10 cellular contexts compared by ENCODE assay signal in genomic region chr7:139103057-139103820, GRCh38. TPM values are rescaled to one million over a fixed set of nuclear protein-coding genes. Genes with fewer than 3 reads are reported as not detected.
DNase-seq lines count a peak whose midpoint lies in the region; ATAC-seq, FAIRE-seq and TF ChIP-seq lines count a peak whose summit lies in the region.
"Had no signal": no experiment of that assay in that cellular context is flagged by ENCODE, and none has a peak within 500 bp of the region (broad histone marks: within the 10 kb centered on the region; RNA-seq: fewer than 3 reads in every experiment).

No MANE protein-coding gene starts in this region.

- intact Hi-C loops in GM12878 (cut with micrococcal nuclease; ENCODE audit: unreplicated experiment), result no loop called here

- CTCF ChIA-PET in GM12878 (lab: Yijun Ruan, JAX), result interaction anchor here (0.9 to 2.6 kb wide), 4 partner anchors 8 to 28 kb away, joined by 3 to 16 read pairs (median 9); no protein-coding TSS in a partner anchor

- H2AFZ ChIP-seq in GM12878 (ENCODE audit: control insufficient read depth, low read depth, low read length), result no peak overlapping the region

- no peak for FAIRE-seq in GM12878 (lab: Jason Lieb, UNC)
- FAIRE-seq: RCC 7860 had no signal

- no peak for TF ChIP-seq RAD21 in GM12878 (IDR thresholded peaks at IDR 0.05; ENCODE audit: insufficient read depth, low read depth, low read length)

- no peaks in the 10 kb centered on the region for H3K27me3 ChIP-seq in MG63
- H3K27me3 ChIP-seq in GM12878 (replicated peaks in 1 of 2; ENCODE audit: control insufficient read depth in 2 of 2, insufficient read depth in 2 of 2, low read length in 1 of 2), result no peaks in the 10 kb centered on the region
- H3K27me3 ChIP-seq in skeletal muscle tissue (ENCODE audit: control insufficient read depth in 3 of 3, insufficient read depth in 3 of 3, low read length in 3 of 3), result no peaks in the 10 kb centered on the region

- TF ChIP-seq EP300 in GM12878 (IDR thresholded peaks at IDR 0.05; ENCODE audit: borderline replicate concordance in 1 of 2, control insufficient read depth in 1 of 2, low read depth in 2 of 2, low read length in 2 of 2), result no peak

- peak overlapping the region; percentile 95 for H3K4me3 Mint-ChIP-seq in T-helper 2 cell treated with Interferon-gamma antibody and Interleukin-4, amounts not matched to agents 5 μg/mL and 100 μg/mL, for 36 hours

- H3K27ac Mint-ChIP-seq in T-helper 2 cell treated with Interferon-gamma antibody and Interleukin-4, amounts not matched to agents 5 μg/mL and 100 μg/mL, for 36 hours, result peak overlapping the region; percentile 96

- H3K4me1 Mint-ChIP-seq in T-helper 2 cell treated with Interferon-gamma antibody and Interleukin-4, amounts not matched to agents 5 μg/mL and 100 μg/mL, for 36 hours (ENCODE audit: low read depth), result peaks cover 43% of the 10 kb centered on the region

- no peak for TF ChIP-seq POLR2A in GM12878 (IDR thresholded peaks at IDR 0.05; ENCODE audit: low read depth, low read length)

- no peaks in the 10 kb centered on the region; the same call in 1 of the 2 replicates for H4K20me1 ChIP-seq in GM12878 (ENCODE audit: control insufficient read depth, insufficient read depth)

- no peaks in the 10 kb centered on the region for H3K27me3 Mint-ChIP-seq in T-helper 2 cell treated with Interferon-gamma antibody and Interleukin-4, amounts not matched to agents 5 μg/mL and 100 μg/mL, for 36 hours (ENCODE audit: low read depth)

- H3K36me3 Mint-ChIP-seq in T-helper 2 cell treated with Interferon-gamma antibody and Interleukin-4, amounts not matched to agents 5 μg/mL and 100 μg/mL, for 36 hours (ENCODE audit: low read depth), result peaks cover 83% of the 10 kb centered on the region

- H3K4me1 ChIP-seq in GM12878 (ENCODE audit: control insufficient read depth, insufficient read depth, low read length) (peaks cover 3% of the 10 kb centered on the region; the same call in 1 of the 2 replicates), skeletal muscle tissue (ENCODE audit: control insufficient read depth in 3 of 3, insufficient read depth in 3 of 3, low read length in 3 of 3) (peaks cover 1 to 13% (median 8%) of the 10 kb centered on the region in 3 donors)

- SMC1A ChIA-PET in GM12878 (lab: Charles Lee; ENCODE audit: uncharacterized antibody, unreplicated experiment), result interaction anchor here (1.5 to 2.8 kb wide), 4 partner anchors 9 to 128 kb away, joined by 4 to 33 read pairs (median 10); partner anchors contain the start of gene UBN2

- no peak overlapping the region for H3K9ac ChIP-seq in GM12878 (ENCODE audit: control insufficient read depth, insufficient read depth, low read length)
- no peak overlapping the region for H3K9ac ChIP-seq in skeletal muscle tissue (ENCODE audit: low read depth in 1 of 3, low read length in 3 of 3)

- ATAC-seq in GM12878 (no peak), GM19324 (IDR thresholded peaks at IDR 0.05; ENCODE audit: low FRiP score, unreplicated experiment) (no peak)

- RAD21 ChIA-PET in GM12878 (lab: Charles Lee; ENCODE audit: unreplicated experiment), result interaction anchor here (1.5 to 3.2 kb wide), 2 partner anchors 8 to 16 kb away, joined by 4 to 55 read pairs; no protein-coding TSS in a partner anchor

- WGBS in GM12878 (ENCODE audit: insufficient coverage, insufficient replicate concordance, low lambda C conversion rate, missing lambda C conversion rate), result 59% methylated on average over 5 of the region's 5 CpGs

- TF ChIP-seq CTCF in GM12878 (IDR thresholded peaks at IDR 0.05 in 2 of 3, conservative IDR thresholded peaks at IDR 0.05 in 1 of 3; ENCODE audit: control insufficient read depth in 2 of 3, extremely low read depth in 1 of 3, insufficient read depth in 1 of 3, low read depth in 3 of 3, low read length in 3 of 3), result no peak

- H3K79me2 ChIP-seq in GM12878 (ENCODE audit: control insufficient read depth, insufficient read depth, low read length), result peaks cover 84% of the 10 kb centered on the region

- peaks cover 7% of the 10 kb centered on the region for H3K36me3 ChIP-seq in MG63
- peaks cover 0 to 2% of the 10 kb centered on the region in 2 experiments; a peak in 1 of 4 replicates for H3K36me3 ChIP-seq in GM12878 (ENCODE audit: control insufficient read depth in 2 of 2, insufficient read depth in 2 of 2, low read length in 1 of 2)
- no peaks in the 10 kb centered on the region for H3K36me3 ChIP-seq in skeletal muscle tissue (ENCODE audit: control insufficient read depth in 3 of 3, insufficient read depth in 3 of 3, low read length in 3 of 3)

- no TSS peak for BruUV-seq in GM12878 (replicated peaks; lab: Mats Ljungman, UMichigan)

- H3K27ac ChIP-seq in GM12878 (ENCODE audit: control insufficient read depth, insufficient read depth) (peak overlapping the region; percentile 74), skeletal muscle tissue (ENCODE audit: low read depth, low read length) (peak overlapping the region; percentile 2)

- POLR2A ChIA-PET in GM12878 (lab: Charles Lee), result interaction anchor here (0.6 to 3.0 kb wide), 3 partner anchors 9 to 890 kb away, joined by 3 to 28 read pairs (median 7); a partner anchor contains a TSS

- no peak for DNase-seq in T-helper 2 cell treated with Interferon-gamma antibody and Interleukin-4, amounts not matched to agents 5 μg/mL and 100 μg/mL, for 36 hours (ENCODE audit: low spot score)
- DNase-seq in T-helper 2 cell (no peak), MG63 (no peak), GM12878 (ENCODE audit: low read depth, low spot score) (no peak), NCI-H1694 treated with DMSO at 0.1 percent for 48 hours (lab: John Stamatoyannopoulos, UW) (no peak), cerebellar nuclear complex (lab: John Stamatoyannopoulos, UW) (no peak)
- DNase-seq: activated CD4-positive, CD25-positive, alpha-beta regulatory T cell had no signal

- peak overlapping the region; percentile 82 for H3K4me2 ChIP-seq in GM12878 (ENCODE audit: control insufficient read depth, insufficient read depth)

- H3K4me3 ChIP-seq in MG63 (peak overlapping the region; percentile 16; the same call in 1 of the 2 replicates), GM12878 (peak overlapping the region; percentile 72), skeletal muscle tissue (ENCODE audit: low read length in 3 of 3) (no peak overlapping the region)

- in situ Hi-C loops in GM12878 (cut with MboI), result no loop called here

- H3K9me3 ChIP-seq in MG63 (no peaks in the 10 kb centered on the region), GM12878 (replicated peaks; ENCODE audit: control insufficient read depth, insufficient read depth, low read length) (no peaks in the 10 kb centered on the region; the same call in 2 of the 3 replicates), skeletal muscle tissue (ENCODE audit: control insufficient read depth in 3 of 3, low read length in 3 of 3) (no peaks in the 10 kb centered on the region)

- no peaks in the 10 kb centered on the region for H3K9me3 Mint-ChIP-seq in T-helper 2 cell treated with Interferon-gamma antibody and Interleukin-4, amounts not matched to agents 5 μg/mL and 100 μg/mL, for 36 hours

TF ChIP-seq in GM12878, 131 proteins besides CTCF, POLR2A, EP300 and RAD21 (continues in another document):
- no peak for TF ChIP-seq KAT2A (conservative IDR thresholded peaks at IDR 0.05; ENCODE audit: control insufficient read depth, low read depth, low read length)
- no peak for TF ChIP-seq BACH1 (IDR thresholded peaks at IDR 0.05; ENCODE audit: borderline replicate concordance)
- no peak for TF ChIP-seq USF2 (IDR thresholded peaks at IDR 0.05; ENCODE audit: borderline replicate concordance, low read depth, low read length)
- TF ChIP-seq TAF1 (IDR thresholded peaks at IDR 0.05; ENCODE audit: borderline replicate concordance, low read depth, low read length), result no peak
- no peak for TF ChIP-seq ZSCAN29 (IDR thresholded peaks at IDR 0.05)
- no peak for TF ChIP-seq ELK1 (IDR thresholded peaks at IDR 0.05; ENCODE audit: low read depth, low read length)
- TF ChIP-seq EGR1 (IDR thresholded peaks at IDR 0.05; ENCODE audit: borderline replicate concordance in 1 of 2, low read depth in 2 of 2, low read length in 2 of 2), result no peak
- no peak for TF ChIP-seq CREM (IDR thresholded peaks at IDR 0.05; ENCODE audit: low read depth)
- TF ChIP-seq POLR2AphosphoS5 (IDR thresholded peaks at IDR 0.05; ENCODE audit: low read length), result no peak

RNA-seq across cellular contexts. Expression of gene ZC3HAV1, which starts 6.3 kb away (rescaled TPM):
- total RNA-seq in MG63 (2014; rRNA removed; shearing (Covaris generic); ENCODE audit: low replicate concordance), result 23.0 and 23.4 TPM in 2 replicates
- total RNA-seq in GM12878 (2013; cell fraction: nucleolus; rRNA removed), result 42.6 and 46.8 TPM in 2 replicates
- total RNA-seq in GM12878 (2014; rRNA removed) (43.1 and 45.4 TPM in 2 replicates), GM12878 (2014; rRNA removed; fragmentation: Illumina TruSeq; extraction: Trizol) (46.3 and 47.5 TPM in 2 replicates), GM12878 (2021) (49.4 and 55.3 TPM in 2 replicates), skeletal muscle tissue (18.8 TPM)
- 17.9 TPM for polyA plus RNA-seq in GM12878 (2011; ENCODE audit: low read depth)
- polyA plus RNA-seq in GM12878 (2011; rRNA removed) (24.1 and 29.8 TPM in 2 replicates), GM12878 (2014; fragmentation: Illumina TruSeq; extraction: Trizol) (48.5 and 58.2 TPM in 2 replicates), GM12878 (2014; fragmentation: Nextera tagmentation; extraction: Ambion mirVana) (10 to 100 TPM; 18.5 to 19.7 TPM), GM12878 (2014; rRNA removed) (32.4 and 35.2 TPM in 2 replicates), GM12878 (2016; fragmentation: Nextera tagmentation; extraction: Ambion mirVana) (10 to 100 TPM; 46.4 to 51.4 TPM)
- 21.6 and 24.2 TPM in 2 replicates for polyA plus RNA-seq in GM12878 (2011; cell fraction: cytosol; rRNA removed)
- 17.6 and 24.1 TPM in 2 replicates for polyA plus RNA-seq in GM12878 (2011; cell fraction: nucleus; rRNA removed)
- polyA plus RNA-seq in GM12878 (2012), result 20.0 and 21.3 TPM in 2 replicates
- 35.4 and 46.3 TPM in 2 replicates for polyA minus RNA-seq in GM12878 (2011; rRNA and poly(A)+ RNA removed)
- polyA minus RNA-seq in GM12878 (2011; cell fraction: cytosol; rRNA and poly(A)+ RNA removed), result 17.9 and 26.4 TPM in 2 replicates
- 20.9 and 39.8 TPM in 2 replicates for polyA minus RNA-seq in GM12878 (2011; cell fraction: nucleus; rRNA and poly(A)+ RNA removed)

Comparison
In these comparisons a context has a peak if more than half of its experiments do, and no peak if none do; other contexts are left out.
1. H3K4me3 ChIP-seq: peak in MG63 (single experiment) and GM12878 (single experiment); none in skeletal muscle tissue (0 of 3).